31 cellular contexts compared by ENCODE assay signal in the genomic region with DNA sequence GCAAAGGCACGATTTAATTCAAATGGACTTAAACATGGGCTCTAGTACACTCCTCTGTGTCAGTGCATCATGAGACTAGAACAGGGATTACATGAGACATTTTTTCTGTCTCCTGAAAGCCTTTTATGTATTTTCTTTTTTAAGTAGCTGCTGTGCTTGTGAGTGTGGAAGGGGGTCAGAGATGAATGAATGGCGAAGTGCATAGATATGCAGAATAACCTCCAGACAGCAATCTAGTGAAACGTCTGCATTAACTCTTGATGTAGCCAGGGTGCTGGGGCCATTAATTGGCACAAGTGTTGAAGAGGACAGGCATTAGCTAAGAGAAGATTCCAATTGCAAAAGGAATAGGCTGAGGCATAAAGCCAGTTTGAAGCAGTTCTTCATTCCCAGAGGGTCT.
"Had no signal": no experiment of that assay in that cellular context is flagged by ENCODE, and none has a peak within 500 bp of the region (broad histone marks: within the 10 kb centered on the region; RNA-seq: fewer than 3 reads in every experiment).

No MANE protein-coding gene starts in this region.

- H3K36me3 ChIP-seq: MG63 had no signal

- H3K4me3 ChIP-seq: MG63 had no signal

- DNase-seq: Kasumi-1, MG63, MM.1S, MV-4-11, NCI-H1048, NCI-H1092, NCI-H1092 treated with DMSO at 0.1 percent for 48 hours, NCI-H1105, NCI-H1105 treated with DMSO at 0.1 percent for 48 hours, NCI-H1417, NCI-H1417 treated with DMSO at 0.1 percent for 48 hours, NCI-H1436, NCI-H1436 treated with DMSO at 0.1 percent for 48 hours, NCI-H146, NCI-H1694, NCI-H1694 treated with DMSO at 0.1 percent for 48 hours, NCI-H187, NCI-H187 treated with DMSO at 0.1 percent for 48 hours, NCI-H1930, NCI-H2081 treated with DMSO at 0.1 percent for 48 hours, NCI-H2107, NCI-H2171, NCI-H2171 treated with DMSO at 0.1 percent for 48 hours, NCI-H2227 treated with DMSO at 0.1 percent for 48 hours, NCI-H226, NCI-H345, NCI-H446, NCI-H446 treated with DMSO at 0.1 percent for 48 hours, NCI-H510A, NCI-H510A treated with DMSO at 0.1 percent for 48 hours, NCI-H524 had no signal

- H3K9me3 ChIP-seq: MG63 had no signal

- H3K27me3 ChIP-seq: MG63 had no signal
